ENCODE assay signal across 15 cellular contexts in genomic region chr7:103116511-103116910, GRCh38. TPM values are rescaled to one million over a fixed set of nuclear protein-coding genes. Genes with fewer than 3 reads are reported as not detected.
A peak's percentile ranks its signal among the peaks of the same experiment; 100 is the strongest.
DNase-seq lines count a peak whose midpoint lies in the region; ATAC-seq and TF ChIP-seq lines count a peak whose summit lies in the region.
"Had no signal": no experiment of that assay in that cellular context is flagged by ENCODE, and none has a peak within 500 bp of the region (broad histone marks: within the 10 kb centered on the region; RNA-seq: fewer than 3 reads in every experiment).

No MANE protein-coding gene starts in this region.

- no peak for TF ChIP-seq CTCF in A673 (conservative IDR thresholded peaks at IDR 0.05; ENCODE audit: low read depth, low read length)
- TF ChIP-seq CTCF in coronary artery (IDR thresholded peaks at IDR 0.05), result no peak

- no peak for DNase-seq in caudate nucleus (lab: John Stamatoyannopoulos, UW)
- DNase-seq in kidney tubule cell (ENCODE audit: low spot score), result peak; percentile 44
- DNase-seq in renal cortical epithelial cell (ENCODE audit: low read depth), result peak; percentile 77
- DNase-seq in A673 (ENCODE audit: low spot score), result no peak
- DNase-seq in coronary artery (ENCODE audit: low spot score), result no peak
- no peak for DNase-seq in left ventricle myocardium superior
- no peak for DNase-seq in GM19238 (ENCODE audit: insufficient read length, low spot score)
- DNase-seq: CD8-positive, alpha-beta T cell; COR-L47; DMS153; DMS79 treated with DMSO at 0.1 percent for 48 hours; EL had no signal

- POLR2A ChIA-PET in A673 (lab: Charles Lee; ENCODE audit: low non-redundant PET), result no interaction called here

- intact Hi-C loops in A673 (cut with micrococcal nuclease; ENCODE audit: unreplicated experiment) (no loop called here), left ventricle myocardium superior (cut with micrococcal nuclease) (no loop called here)

- no peak overlapping the region for H3K4me3 ChIP-seq in A673 (ENCODE audit: low read depth, low read length, poor library complexity, severe bottlenecking)
- no peak overlapping the region for H3K4me3 ChIP-seq in coronary artery
- H3K4me3 ChIP-seq: A549, HAP-1 had no signal

- peaks cover 10% of the 10 kb centered on the region for H3K36me3 ChIP-seq in A673 (ENCODE audit: insufficient read depth, low read length, poor library complexity, severe bottlenecking)

- ATAC-seq in left ventricle myocardium superior, result no peak
- ATAC-seq: A549; CD8-positive, alpha-beta T cell had no signal

- H3K4me1 ChIP-seq in A673 (ENCODE audit: insufficient read depth, low read length, poor library complexity, severe bottlenecking), result no peaks in the 10 kb centered on the region

- H3K27ac ChIP-seq in caudate nucleus (ENCODE audit: low read depth, low read length) (peak overlapping the region; percentile 87), A673 (ENCODE audit: low read depth, low read length, poor library complexity, severe bottlenecking) (no peak overlapping the region), coronary artery (no peak overlapping the region)
- H3K27ac ChIP-seq: A549, HL-60 had no signal

- CTCF ChIA-PET in A673 (lab: Charles Lee), result no interaction called here

- H3K27me3 ChIP-seq in A673 (replicated peaks; ENCODE audit: insufficient read depth, low read depth, low read length, poor library complexity), result no peaks in the 10 kb centered on the region

- H3K9me3 ChIP-seq in A673 (ENCODE audit: low read depth, low read length, poor library complexity, severe bottlenecking), result no peaks in the 10 kb centered on the region
- H3K9me3 ChIP-seq: HAP-1 had no signal

- no TSS peak for BruUV-seq in A673 (replicated peaks; lab: Mats Ljungman, UMichigan)

RNA-seq across cellular contexts. Expression of gene NAPEPLD, which starts 32.4 kb away (rescaled TPM):
- total RNA-seq in renal cortical epithelial cell (22.1 and 37.2 TPM in 2 replicates), A673 (2021) (11.8 and 14.8 TPM in 2 replicates), left ventricle myocardium superior (16.7 TPM)

RNA-seq across cellular contexts. Expression of gene ARMC10, which starts 41.6 kb away (rescaled TPM):
- total RNA-seq in renal cortical epithelial cell, result 53.7 and 67.9 TPM in 2 replicates
- total RNA-seq in A673 (2021), result 32.0 and 36.2 TPM in 2 replicates
- 19.4 TPM for total RNA-seq in left ventricle myocardium superior

RNA-seq across cellular contexts. Expression of gene FBXL13, which starts 41.9 kb away (rescaled TPM):
- 3.5 and 4.3 TPM in 2 replicates for total RNA-seq in renal cortical epithelial cell
- 0.15 and 0.37 TPM in 2 replicates for total RNA-seq in A673 (2021)
- total RNA-seq in left ventricle myocardium superior, result 0.27 TPM

Comparison
In these comparisons a context has a peak if more than half of its experiments do, and no peak if none do; other contexts are left out.
1. DNase-seq: peak in kidney tubule cell (single experiment) and renal cortical epithelial cell (single experiment); none in caudate nucleus (0 of 61), A673 (single experiment), coronary artery (single experiment), left ventricle myocardium superior (single experiment) and GM19238 (single experiment).